1 cellular context compared by ENCODE assay signal in the genomic region with DNA sequence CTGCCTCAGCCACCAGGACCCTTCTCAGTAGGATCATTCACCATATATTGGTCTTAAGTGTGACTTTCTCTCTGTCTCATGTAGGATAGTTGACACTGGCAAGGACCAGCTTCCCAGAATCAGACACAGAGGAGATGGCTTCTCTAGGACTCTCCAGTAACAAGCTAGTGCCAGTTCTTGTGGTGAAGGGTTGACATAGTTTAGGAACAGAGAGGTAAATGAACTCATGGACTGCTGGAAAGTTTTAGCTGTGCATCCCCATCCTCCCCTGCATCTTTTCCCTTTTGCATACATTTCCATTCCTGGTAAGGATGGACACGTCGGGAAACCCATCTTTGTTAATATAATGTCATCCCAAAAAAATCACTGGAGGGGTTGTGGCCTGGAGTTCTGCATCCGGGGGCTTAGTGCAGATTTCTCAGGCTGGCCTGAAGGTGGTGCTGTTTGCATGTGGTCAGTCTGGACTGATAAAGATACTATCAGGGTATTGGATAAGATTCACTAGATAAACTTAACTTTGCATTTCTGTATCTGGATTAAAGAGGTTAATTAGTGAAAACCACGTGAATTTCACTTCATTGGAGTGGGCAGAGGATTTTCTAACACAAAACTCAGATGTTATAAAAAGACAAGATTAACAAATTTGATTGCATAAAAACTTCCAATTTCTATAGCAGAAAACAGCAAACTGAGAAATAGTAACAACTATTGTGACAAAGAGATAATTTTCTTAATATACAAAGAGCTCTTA.
TF ChIP-seq lines count a peak whose summit lies in the region.

No MANE protein-coding gene starts in this region.

TF ChIP-seq in HEK293T, 16 proteins besides CTCF, POLR2A, EP300 and RAD21 (continued from another document):
- TF ChIP-seq, protein P1, sequence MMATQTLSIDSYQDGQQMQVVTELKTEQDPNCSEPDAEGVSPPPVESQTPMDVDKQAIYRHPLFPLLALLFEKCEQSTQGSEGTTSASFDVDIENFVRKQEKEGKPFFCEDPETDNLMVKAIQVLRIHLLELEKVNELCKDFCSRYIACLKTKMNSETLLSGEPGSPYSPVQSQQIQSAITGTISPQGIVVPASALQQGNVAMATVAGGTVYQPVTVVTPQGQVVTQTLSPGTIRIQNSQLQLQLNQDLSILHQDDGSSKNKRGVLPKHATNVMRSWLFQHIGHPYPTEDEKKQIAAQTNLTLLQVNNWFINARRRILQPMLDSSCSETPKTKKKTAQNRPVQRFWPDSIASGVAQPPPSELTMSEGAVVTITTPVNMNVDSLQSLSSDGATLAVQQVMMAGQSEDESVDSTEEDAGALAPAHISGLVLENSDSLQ (IDR thresholded peaks at IDR 0.05), result no peak
- TF ChIP-seq ELF4 (IDR thresholded peaks at IDR 0.05) (no peak), ZNF384 (IDR thresholded peaks at IDR 0.05) (no peak), HDGF (IDR thresholded peaks at IDR 0.05; ENCODE audit: borderline replicate concordance) (no peak), FOXK2 (IDR thresholded peaks at IDR 0.05) (no peak)
TF ChIP-seq in HEK293T: peak in this region for 0.
